In genomic region chr7:36819639-36820038, GRCh38 we compare ENCODE assay signal across 7 cellular contexts.
"Had no signal": no experiment of that assay in that cellular context is flagged by ENCODE, and none has a peak within 500 bp of the region (broad histone marks: within the 10 kb centered on the region; RNA-seq: fewer than 3 reads in every experiment).

No MANE protein-coding gene starts in this region.

- H3K27me3 Mint-ChIP-seq: IgD-negative memory B cell had no signal

- H3K9me3 ChIP-seq: HAP-1 had no signal

- H3K36me3 ChIP-seq: HAP-1 had no signal

- H3K36me3 Mint-ChIP-seq: IgD-negative memory B cell had no signal

- DNase-seq: GM23248, GOT3, H7, HFFc6 had no signal

- ATAC-seq: HCT116 had no signal

- H3K9ac ChIP-seq: GM23248 had no signal

- H2AFZ ChIP-seq: GM23248 had no signal

- H3K4me3 Mint-ChIP-seq: HFFc6, IgD-negative memory B cell had no signal

- H3K4me3 ChIP-seq: GM23248, HAP-1 had no signal

- H3K27ac ChIP-seq: GM23248 had no signal

- H3K27ac Mint-ChIP-seq: HFFc6, IgD-negative memory B cell had no signal

- H3K9me3 Mint-ChIP-seq: IgD-negative memory B cell had no signal

- H3K4me1 ChIP-seq: HAP-1 had no signal
